17 cellular contexts compared by ENCODE assay signal in genomic region chr7:4714161-4714700, GRCh38. TPM values are rescaled to one million over a fixed set of nuclear protein-coding genes. Genes with fewer than 3 reads are reported as not detected.
A peak's percentile ranks its signal among the peaks of the same experiment; 100 is the strongest.
DNase-seq lines count a peak whose midpoint lies in the region; ATAC-seq and TF ChIP-seq lines count a peak whose summit lies in the region.
"Had no signal": no experiment of that assay in that cellular context is flagged by ENCODE, and none has a peak within 500 bp of the region (broad histone marks: within the 10 kb centered on the region; RNA-seq: fewer than 3 reads in every experiment).

No MANE protein-coding gene starts in this region.

- in situ Hi-C loops in GM23248 (cut with MboI): no loop called here

- ATAC-seq in effector memory CD8-positive, alpha-beta T cell (replicated peaks): no peak
- ATAC-seq in psoas muscle (no peak), HG02840 (IDR thresholded peaks at IDR 0.05; ENCODE audit: low FRiP score, unreplicated experiment) (no peak)

- H3K27me3 Mint-ChIP-seq in CD14-positive monocyte (ENCODE audit: low read depth in 3 of 3): peaks cover 0 to 4% (median 2%) of the 10 kb centered on the region in 3 donors
- H3K27me3 Mint-ChIP-seq in effector memory CD8-positive, alpha-beta T cell: no peaks in the 10 kb centered on the region
- H3K27me3 Mint-ChIP-seq: CD4-positive, CD25-positive, alpha-beta regulatory T cell had no signal

- WGBS in GM23248 (ENCODE audit: low coverage in 1 of 2, low lambda C conversion rate in 2 of 2, missing lambda C conversion rate in 2 of 2), 2 experiments: 97 to 98% methylated on average over 15 of the region's 15 CpGs
- WGBS in psoas muscle, 3 donors: 97 to 98% (median 97%) methylated on average over 15 of the region's 15 CpGs

- H4K20me1 ChIP-seq in GM23248 (ENCODE audit: insufficient read depth): peaks cover 5% of the 10 kb centered on the region; the same call in 1 of the 2 replicates

- peaks cover 43% of the 10 kb centered on the region for H3K4me1 ChIP-seq in GM23248 (ENCODE audit: insufficient read depth)
- H3K4me1 ChIP-seq in psoas muscle: peaks cover 32% of the 10 kb centered on the region
- H3K4me1 ChIP-seq: SJCRH30 had no signal

- peak overlapping the region in 1 of 2 donors; percentile 70 for H3K4me3 Mint-ChIP-seq in CD14-positive monocyte
- H3K4me3 Mint-ChIP-seq in effector memory CD8-positive, alpha-beta T cell: peak overlapping the region in 1 of 2 donors; percentile 48
- H3K4me3 Mint-ChIP-seq: CD4-positive, CD25-positive, alpha-beta regulatory T cell; H9 had no signal

- H3K9me2 ChIP-seq in GM23248 (ENCODE audit: insufficient read depth): no peaks in the 10 kb centered on the region

- H3K4me3 ChIP-seq in GM23248: no peak overlapping the region
- H3K4me3 ChIP-seq in psoas muscle: no peak overlapping the region
- H3K4me3 ChIP-seq: MG63, PC-9, SJCRH30 had no signal

- no peaks in the 10 kb centered on the region for H3K36me3 ChIP-seq in GM23248 (ENCODE audit: low read depth)
- no peaks in the 10 kb centered on the region for H3K36me3 ChIP-seq in psoas muscle (ENCODE audit: insufficient read depth in 1 of 2, low read depth in 1 of 2)

- H3K9ac ChIP-seq in GM23248: peak overlapping the region; percentile 73; the same call in 1 of the 2 replicates

- DNase-seq in CD14-positive monocyte (ENCODE audit: low spot score) (no peak), GM23248 (no peak), psoas muscle (no peak), SKM-1 (lab: John Stamatoyannopoulos, UW; ENCODE audit: unreplicated experiment) (no peak), NCI-H774 (lab: John Stamatoyannopoulos, UW) (no peak)
- no peak for DNase-seq in effector memory CD8-positive, alpha-beta T cell
- DNase-seq: CD4-positive, CD25-positive, alpha-beta regulatory T cell; DMS79; H9; MG63; NCI-H1092 treated with DMSO at 0.1 percent for 48 hours; NCI-H2081 treated with DMSO at 0.1 percent for 48 hours; NCI-H510A; NCI-H82; PC-9; SJCRH30 had no signal

- H3K36me3 Mint-ChIP-seq in CD14-positive monocyte: peaks cover 27% of the 10 kb centered on the region in 2 donors
- peaks cover 30% of the 10 kb centered on the region for H3K36me3 Mint-ChIP-seq in effector memory CD8-positive, alpha-beta T cell (ENCODE audit: insufficient read depth)

- H3K27ac Mint-ChIP-seq in CD14-positive monocyte: peak overlapping the region in 4 of 7 donors; percentile 86 to 96 (median 94)
- H3K27ac Mint-ChIP-seq in effector memory CD8-positive, alpha-beta T cell: peak overlapping the region; percentile 35 to 73
- H3K27ac Mint-ChIP-seq: H9 had no signal

- peaks cover 91% of the 10 kb centered on the region for H3K79me2 ChIP-seq in GM23248 (ENCODE audit: insufficient read depth)

- intact Hi-C loops in CD14-positive monocyte (cut with micrococcal nuclease): loop anchor here in 1 of 2 donors (5.0 kb wide), 1 partner anchor 33 kb away; no protein-coding TSS in a partner anchor
- intact Hi-C loops in psoas muscle (cut with DNase I): loop anchor here in 1 of 2 donors (2.0 kb wide), 1 partner anchor 31 kb away; no protein-coding TSS in a partner anchor

- H3F3A ChIP-seq in GM23248 (ENCODE audit: insufficient read depth): peaks cover 46% of the 10 kb centered on the region

- peak overlapping the region; percentile 85 for H3K27ac ChIP-seq in GM23248
- peak overlapping the region; percentile 86 for H3K27ac ChIP-seq in psoas muscle
- H3K27ac ChIP-seq: PC-9, SJCRH30 had no signal

- H3K4me2 ChIP-seq in GM23248 (ENCODE audit: unreplicated experiment): no peak overlapping the region
- H3K4me2 ChIP-seq: PC-9 had no signal

- H3K27me3 ChIP-seq in GM23248 (replicated peaks; ENCODE audit: insufficient read depth) (no peaks in the 10 kb centered on the region), psoas muscle (ENCODE audit: insufficient read depth in 3 of 3, low read length in 2 of 3) (no peaks in the 10 kb centered on the region)
- H3K27me3 ChIP-seq: MG63, SJCRH30 had no signal

- H3K4me1 Mint-ChIP-seq in CD14-positive monocyte: peaks cover 70% of the 10 kb centered on the region
- peaks cover 54 to 62% of the 10 kb centered on the region in 2 donors for H3K4me1 Mint-ChIP-seq in effector memory CD8-positive, alpha-beta T cell (ENCODE audit: low read depth in 2 of 2)

- no peak for TF ChIP-seq CTCF in CD14-positive monocyte (IDR thresholded peaks at IDR 0.05)
- no peak for TF ChIP-seq CTCF in psoas muscle (IDR thresholded peaks at IDR 0.05)

- no peak overlapping the region for H2AFZ ChIP-seq in GM23248
- H2AFZ ChIP-seq: PC-9 had no signal

- H3K9me3 ChIP-seq in GM23248 (ENCODE audit: low read depth): no peaks in the 10 kb centered on the region
- no peaks in the 10 kb centered on the region for H3K9me3 ChIP-seq in psoas muscle
- H3K9me3 ChIP-seq: MG63 had no signal

- H3K9me3 Mint-ChIP-seq in CD14-positive monocyte: peaks cover 0 to 4% (median 0%) of the 10 kb centered on the region in 7 donors
- H3K9me3 Mint-ChIP-seq in effector memory CD8-positive, alpha-beta T cell: no peaks in the 10 kb centered on the region
- H3K9me3 Mint-ChIP-seq: CD4-positive, CD25-positive, alpha-beta regulatory T cell had no signal

RNA-seq across cellular contexts. Expression of gene FOXK1, which starts 32.1 kb away (rescaled TPM):
- under 1 TPM; 0.33 to 0.76 TPM for polyA plus RNA-seq in CD14-positive monocyte
- total RNA-seq in GM23248 (2014; rRNA removed; shearing (Covaris generic)): 16.4 and 21.4 TPM in 2 replicates
- 7.4 and 8.5 TPM in 2 replicates for polyA plus RNA-seq in GM23248 (2016; fragmentation: Nextera tagmentation; extraction: Ambion mirVana)
- total RNA-seq in psoas muscle: 10 to 100 TPM; 16.8 to 26.4 (median 21.5) TPM
- 1 to 10 TPM; 4.2 to 8.5 (median 8.3) TPM for polyA plus RNA-seq in psoas muscle
